ENCODE assay signal across 9 cellular contexts in genomic region chr7:99498546-99498944, GRCh38. TPM values are rescaled to one million over a fixed set of nuclear protein-coding genes. Genes with fewer than 3 reads are reported as not detected.
DNase-seq lines count a peak whose midpoint lies in the region; ATAC-seq, FAIRE-seq and TF ChIP-seq lines count a peak whose summit lies in the region.
"Had no signal": no experiment of that assay in that cellular context is flagged by ENCODE, and none has a peak within 500 bp of the region (broad histone marks: within the 10 kb centered on the region; RNA-seq: fewer than 3 reads in every experiment).

No MANE protein-coding gene starts in this region.

- peak overlapping the region; percentile 31 for H3K9ac ChIP-seq in endothelial cell of umbilical vein (replicated peaks; ENCODE audit: extremely low read depth, insufficient read depth, low read length)

- peak overlapping the region; percentile 94 for H3K4me3 ChIP-seq in GM08714 (ENCODE audit: low read length)
- H3K4me3 ChIP-seq in endothelial cell of umbilical vein (replicated peaks in 1 of 3; ENCODE audit: insufficient read depth in 1 of 3, low read depth in 1 of 3, low read length in 3 of 3): peak overlapping the region; percentile 28 to 79 (median 75)
- H3K4me3 ChIP-seq in ovary: peak overlapping the region; percentile 99

- ATAC-seq in HG03175 (IDR thresholded peaks at IDR 0.05; ENCODE audit: unreplicated experiment) (no peak), HG03469 (IDR thresholded peaks at IDR 0.05; ENCODE audit: unreplicated experiment) (no peak)

- H3K36me3 ChIP-seq in endothelial cell of umbilical vein (ENCODE audit: control insufficient read depth in 2 of 2, extremely low read depth in 1 of 2, insufficient read depth in 2 of 2, low read length in 2 of 2) (peaks cover 9 to 16% of the 10 kb centered on the region in 2 experiments), ovary (peaks cover 3% of the 10 kb centered on the region)

- peaks cover 16% of the 10 kb centered on the region for H3K4me1 ChIP-seq in endothelial cell of umbilical vein (ENCODE audit: control insufficient read depth, extremely low read depth, insufficient read depth, low read length)
- H3K4me1 ChIP-seq in ovary (ENCODE audit: insufficient read depth): peaks cover 9% of the 10 kb centered on the region

- intact Hi-C loops in endothelial cell of umbilical vein (cut with micrococcal nuclease): no loop called here
- intact Hi-C loops in ovary (cut with DNase I): no loop called here

- H4K20me1 ChIP-seq in endothelial cell of umbilical vein (replicated peaks; ENCODE audit: control insufficient read depth, extremely low read depth, insufficient read depth, low read length): no peaks in the 10 kb centered on the region

- TF ChIP-seq CTCF in endothelial cell of umbilical vein (IDR thresholded peaks at IDR 0.05; ENCODE audit: extremely low read depth in 1 of 2, insufficient read depth in 1 of 2, low read depth in 1 of 2, low read length in 2 of 2): no peak
- no peak for TF ChIP-seq CTCF in ovary (IDR thresholded peaks at IDR 0.05)

- H3K9me3 ChIP-seq in endothelial cell of umbilical vein (replicated peaks; ENCODE audit: control insufficient read depth, insufficient read depth, low read length) (peaks cover 5% of the 10 kb centered on the region), ovary (peaks cover 0 to 15% of the 10 kb centered on the region in 2 donors)

- WGBS in ovary, 3 donors: 67 to 72% (median 68%) methylated on average over 11 of the region's 11 CpGs

- no peak for FAIRE-seq in endothelial cell of umbilical vein (lab: Jason Lieb, UNC)

- H3K27me3 ChIP-seq in endothelial cell of umbilical vein (ENCODE audit: control insufficient read depth in 2 of 2, insufficient read depth in 2 of 2, low read length in 2 of 2) (no peaks in the 10 kb centered on the region), ovary (no peaks in the 10 kb centered on the region)

- no peak overlapping the region for H3K27ac ChIP-seq in endothelial cell of umbilical vein (ENCODE audit: insufficient read depth, low read depth, low read length)
- no peak overlapping the region for H3K27ac ChIP-seq in ovary

- CTCF ChIA-PET in endothelial cell of umbilical vein (lab: Charles Lee): interaction anchor here (1.5 kb wide), 1 partner anchor 25 kb away, joined by 4 read pairs; no protein-coding TSS in a partner anchor

- dilution Hi-C loops in endothelial cell of umbilical vein (cut with MboI; ENCODE audit: extremely low pct_ligation_motif_present, low sequenced_read_pairs): no loop called here

- H2AFZ ChIP-seq in endothelial cell of umbilical vein (ENCODE audit: low read depth, low read length): no peak overlapping the region

- TF ChIP-seq EP300 in ovary (IDR thresholded peaks at IDR 0.05): no peak

- no peak for TF ChIP-seq POLR2A in endothelial cell of umbilical vein (IDR thresholded peaks at IDR 0.05; ENCODE audit: low read depth, low read length)
- no peak for TF ChIP-seq POLR2A in ovary (IDR thresholded peaks at IDR 0.05)

- peaks cover 30% of the 10 kb centered on the region for H3K79me2 ChIP-seq in endothelial cell of umbilical vein (ENCODE audit: control insufficient read depth, insufficient read depth, low read length)

- H3K9me1 ChIP-seq in endothelial cell of umbilical vein (replicated peaks; ENCODE audit: control insufficient read depth, extremely low read depth, insufficient read depth, low read length): no peaks in the 10 kb centered on the region

- peak overlapping the region; percentile 77 for H3K4me2 ChIP-seq in endothelial cell of umbilical vein (ENCODE audit: insufficient read depth, low read length)

- POLR2A ChIA-PET in endothelial cell of umbilical vein (lab: Charles Lee): no interaction called here

- BruUV-seq in endothelial cell of umbilical vein (replicated peaks; lab: Mats Ljungman, UMichigan): no TSS peak

- DNase-seq in OCI-M1 (lab: John Stamatoyannopoulos, UW) (peak; percentile 49), endothelial cell of umbilical vein (ENCODE audit: low read depth, low spot score) (no peak), ovary (no peak), NCI-H446 (lab: John Stamatoyannopoulos, UW) (no peak)
- no peak for DNase-seq in stimulated activated naive CD4-positive, alpha-beta T cell (lab: John Stamatoyannopoulos, UW)
- DNase-seq: aorta had no signal

TF ChIP-seq in endothelial cell of umbilical vein, 7 proteins besides CTCF, POLR2A, EP300 and RAD21:
- TF ChIP-seq JUN (IDR thresholded peaks at IDR 0.05; ENCODE audit: borderline replicate concordance, insufficient read depth, insufficient read length, low read depth) (no peak), MAX (IDR thresholded peaks at IDR 0.05; ENCODE audit: insufficient read depth, insufficient read length) (no peak), GATA2 (IDR thresholded peaks at IDR 0.05; ENCODE audit: insufficient read depth, insufficient read length, low read depth, low read length) (no peak), POLR2AphosphoS5 (IDR thresholded peaks at IDR 0.05; ENCODE audit: insufficient read depth, low read depth, low read length) (no peak), MYC (IDR thresholded peaks at IDR 0.05; ENCODE audit: low read depth, low read length) (no peak), EZH2 (IDR thresholded peaks at IDR 0.05; ENCODE audit: borderline replicate concordance, low read depth, low read length, severe bottlenecking) (no peak), FOS (IDR thresholded peaks at IDR 0.05; ENCODE audit: borderline replicate concordance, insufficient read depth, low read length) (no peak)

RNA-seq across cellular contexts. Expression of gene ZNF394, which starts 1.5 kb away (rescaled TPM):
- total RNA-seq in endothelial cell of umbilical vein (19.8 and 22.8 TPM in 2 replicates), ovary (10 to 100 TPM; 29.5 to 43.8 (median 36.7) TPM)
- polyA plus RNA-seq in endothelial cell of umbilical vein (8.3 and 8.6 TPM in 2 replicates), ovary (10 to 100 TPM; 19.2 to 23.1 TPM)
- polyA plus RNA-seq in endothelial cell of umbilical vein (2011; cell fraction: cytosol; rRNA removed): 11.8 and 14.0 TPM in 2 replicates
- 15.3 and 21.3 TPM in 2 replicates for polyA plus RNA-seq in endothelial cell of umbilical vein (2011; cell fraction: nucleus; rRNA removed)
- polyA plus RNA-seq in endothelial cell of umbilical vein (2012): 11.4 and 11.7 TPM in 2 replicates
- polyA minus RNA-seq in endothelial cell of umbilical vein: 17.3 and 19.1 TPM in 2 replicates
- 11.6 TPM for polyA minus RNA-seq in endothelial cell of umbilical vein (2011; cell fraction: cytosol; rRNA and poly(A)+ RNA removed)
- 19.6 and 21.3 TPM in 2 replicates for polyA minus RNA-seq in endothelial cell of umbilical vein (2011; cell fraction: nucleus; rRNA and poly(A)+ RNA removed)

RNA-seq across cellular contexts. Expression of gene ZKSCAN5, which starts 5.9 kb away (rescaled TPM):
- total RNA-seq in endothelial cell of umbilical vein (9.6 and 9.7 TPM in 2 replicates), ovary (10 to 100 TPM in 1 of 7 donors, 1 to 10 TPM in 6; 5.4 to 12.1 (median 8.6) TPM)
- polyA plus RNA-seq in endothelial cell of umbilical vein (3.6 and 4.3 TPM in 2 replicates), ovary (10 to 100 TPM in 1 of 2 donors, 1 to 10 TPM in 1; 5.2 to 10.5 TPM)
- 5.9 and 6.2 TPM in 2 replicates for polyA plus RNA-seq in endothelial cell of umbilical vein (2011; cell fraction: cytosol; rRNA removed)
- polyA plus RNA-seq in endothelial cell of umbilical vein (2011; cell fraction: nucleus; rRNA removed): 8.0 and 9.6 TPM in 2 replicates
- polyA plus RNA-seq in endothelial cell of umbilical vein (2012): 6.6 and 8.3 TPM in 2 replicates
- 10.7 and 12.6 TPM in 2 replicates for polyA minus RNA-seq in endothelial cell of umbilical vein
- polyA minus RNA-seq in endothelial cell of umbilical vein (2011; cell fraction: cytosol; rRNA and poly(A)+ RNA removed): 9.6 TPM
- 7.7 TPM in 2 replicates for polyA minus RNA-seq in endothelial cell of umbilical vein (2011; cell fraction: nucleus; rRNA and poly(A)+ RNA removed)

RNA-seq across cellular contexts. Expression of gene ZNF789, which starts 25.9 kb away (rescaled TPM):
- total RNA-seq in endothelial cell of umbilical vein: 16.6 and 21.6 TPM in 2 replicates
- 10.9 and 11.6 TPM in 2 replicates for polyA plus RNA-seq in endothelial cell of umbilical vein
- polyA plus RNA-seq in endothelial cell of umbilical vein (2011; cell fraction: cytosol; rRNA removed): 5.6 and 6.5 TPM in 2 replicates
- polyA plus RNA-seq in endothelial cell of umbilical vein (2011; cell fraction: nucleus; rRNA removed): 57.3 and 67.2 TPM in 2 replicates
- 5.6 and 8.8 TPM in 2 replicates for polyA plus RNA-seq in endothelial cell of umbilical vein (2012)
- 17.4 and 20.1 TPM in 2 replicates for polyA minus RNA-seq in endothelial cell of umbilical vein
- 2.3 TPM for polyA minus RNA-seq in endothelial cell of umbilical vein (2011; cell fraction: cytosol; rRNA and poly(A)+ RNA removed)
- 23.0 and 39.1 TPM in 2 replicates for polyA minus RNA-seq in endothelial cell of umbilical vein (2011; cell fraction: nucleus; rRNA and poly(A)+ RNA removed)
- 10 to 100 TPM in 4 of 7 donors, 1 to 10 TPM in 3; 4.4 to 10.6 (median 10.1) TPM for total RNA-seq in ovary
- polyA plus RNA-seq in ovary: 10 to 100 TPM in 1 of 2 donors, 1 to 10 TPM in 1; 6.7 to 15.8 TPM

RNA-seq across cellular contexts. Expression of gene ATP5MF, which starts 32.6 kb away (rescaled TPM):
- total RNA-seq in endothelial cell of umbilical vein (348 and 369 TPM in 2 replicates), ovary (100 to 1,000 TPM; 122 to 415 (median 142) TPM)
- polyA plus RNA-seq in endothelial cell of umbilical vein (2,129 and 2,140 TPM in 2 replicates), ovary (100 to 1,000 TPM; 418 to 456 TPM)
- 1,643 and 2,429 TPM in 2 replicates for polyA plus RNA-seq in endothelial cell of umbilical vein (2011; cell fraction: cytosol; rRNA removed)
- 440 and 839 TPM in 2 replicates for polyA plus RNA-seq in endothelial cell of umbilical vein (2011; cell fraction: nucleus; rRNA removed)
- 722 and 1,436 TPM in 2 replicates for polyA plus RNA-seq in endothelial cell of umbilical vein (2012)
- 159 and 174 TPM in 2 replicates for polyA minus RNA-seq in endothelial cell of umbilical vein
- polyA minus RNA-seq in endothelial cell of umbilical vein (2011; cell fraction: cytosol; rRNA and poly(A)+ RNA removed): 220 TPM
- 41.5 and 43.9 TPM in 2 replicates for polyA minus RNA-seq in endothelial cell of umbilical vein (2011; cell fraction: nucleus; rRNA and poly(A)+ RNA removed)

RNA-seq across cellular contexts. Expression of gene FAM200A, which starts 53.4 kb away (rescaled TPM):
- total RNA-seq in endothelial cell of umbilical vein (3.0 and 3.6 TPM in 2 replicates), ovary (10 to 100 TPM in 2 of 7 donors, 1 to 10 TPM in 5; 6.4 to 13.5 (median 9.0) TPM)
- polyA plus RNA-seq in endothelial cell of umbilical vein (1.7 and 2.1 TPM in 2 replicates), ovary (1 to 10 TPM; 7.5 to 8.9 TPM)
- 3.0 and 3.2 TPM in 2 replicates for polyA plus RNA-seq in endothelial cell of umbilical vein (2011; cell fraction: cytosol; rRNA removed)
- polyA plus RNA-seq in endothelial cell of umbilical vein (2011; cell fraction: nucleus; rRNA removed): 1.4 and 1.6 TPM in 2 replicates
- 3.0 and 4.2 TPM in 2 replicates for polyA plus RNA-seq in endothelial cell of umbilical vein (2012)
- 2.7 and 2.8 TPM in 2 replicates for polyA minus RNA-seq in endothelial cell of umbilical vein
- 1.5 TPM for polyA minus RNA-seq in endothelial cell of umbilical vein (2011; cell fraction: cytosol; rRNA and poly(A)+ RNA removed)
- polyA minus RNA-seq in endothelial cell of umbilical vein (2011; cell fraction: nucleus; rRNA and poly(A)+ RNA removed): 1.6 and 1.9 TPM in 2 replicates
